Comparison of ENCODE assay signal across 1 cellular context in genomic region chr5:133962801-133963476, GRCh38.
TF ChIP-seq lines count a peak whose summit lies in the region.

No MANE protein-coding gene starts in this region.

TF ChIP-seq in GM12878, 131 proteins besides CTCF, POLR2A, EP300 and RAD21 (continued from another document):
- TF ChIP-seq, protein P1, sequence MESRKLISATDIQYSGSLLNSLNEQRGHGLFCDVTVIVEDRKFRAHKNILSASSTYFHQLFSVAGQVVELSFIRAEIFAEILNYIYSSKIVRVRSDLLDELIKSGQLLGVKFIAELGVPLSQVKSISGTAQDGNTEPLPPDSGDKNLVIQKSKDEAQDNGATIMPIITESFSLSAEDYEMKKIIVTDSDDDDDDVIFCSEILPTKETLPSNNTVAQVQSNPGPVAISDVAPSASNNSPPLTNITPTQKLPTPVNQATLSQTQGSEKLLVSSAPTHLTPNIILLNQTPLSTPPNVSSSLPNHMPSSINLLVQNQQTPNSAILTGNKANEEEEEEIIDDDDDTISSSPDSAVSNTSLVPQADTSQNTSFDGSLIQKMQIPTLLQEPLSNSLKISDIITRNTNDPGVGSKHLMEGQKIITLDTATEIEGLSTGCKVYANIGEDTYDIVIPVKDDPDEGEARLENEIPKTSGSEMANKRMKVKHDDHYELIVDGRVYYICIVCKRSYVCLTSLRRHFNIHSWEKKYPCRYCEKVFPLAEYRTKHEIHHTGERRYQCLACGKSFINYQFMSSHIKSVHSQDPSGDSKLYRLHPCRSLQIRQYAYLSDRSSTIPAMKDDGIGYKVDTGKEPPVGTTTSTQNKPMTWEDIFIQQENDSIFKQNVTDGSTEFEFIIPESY (IDR thresholded peaks at IDR 0.05), result no peak
